8 cellular contexts compared by ENCODE assay signal in the genomic region with DNA sequence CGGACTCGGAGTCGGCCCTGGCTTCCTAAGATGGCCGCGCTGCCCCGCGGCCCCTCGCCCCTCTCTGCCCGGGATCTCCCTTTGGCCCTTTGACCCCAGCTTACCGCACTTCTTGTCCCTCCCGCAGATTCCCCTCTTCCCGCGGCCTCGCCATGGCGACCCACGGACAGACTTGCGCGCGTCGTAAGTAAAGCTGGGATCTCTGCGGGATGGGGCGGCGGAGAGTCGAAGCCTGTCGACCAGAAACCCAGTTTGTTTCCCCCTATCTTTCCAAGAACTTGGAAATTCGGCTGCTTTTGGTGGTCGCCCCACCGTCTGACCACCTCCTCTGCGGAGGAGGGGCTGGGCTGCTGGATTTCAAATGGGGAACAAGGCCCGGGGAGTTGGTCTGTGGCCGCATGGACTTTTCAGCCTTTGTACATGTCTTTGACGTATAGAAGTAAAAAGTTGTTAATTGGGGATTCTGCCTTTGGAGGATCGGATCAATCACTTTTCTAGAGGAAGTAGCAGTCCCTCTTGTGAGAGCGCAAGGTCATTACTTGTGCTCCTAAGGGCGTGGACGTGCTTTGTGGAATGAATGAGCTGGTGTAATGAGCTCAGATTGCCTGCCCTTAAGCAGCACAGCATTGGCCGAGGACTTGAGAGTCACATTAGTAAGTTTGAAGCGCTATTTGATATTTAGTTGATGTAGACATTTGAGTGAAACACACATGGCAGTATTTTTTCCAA. TPM values are rescaled to one million over a fixed set of nuclear protein-coding genes. Genes with fewer than 3 reads are reported as not detected.
DNase-seq lines count a peak whose midpoint lies in the region; ATAC-seq and TF ChIP-seq lines count a peak whose summit lies in the region.

No MANE protein-coding gene starts in this region.

- H3K4me3 ChIP-seq in KMS-11 (IDR thresholded peaks at IDR 0.05; ENCODE audit: insufficient read depth, low read depth, low read length): no peak overlapping the region
- peak overlapping the region; percentile 94 for H3K4me3 ChIP-seq in fibroblast of pulmonary artery (replicated peaks; ENCODE audit: low read depth, low read length)
- H3K4me3 ChIP-seq in osteoblast (ENCODE audit: insufficient read depth, low read length): peak overlapping the region; percentile 99

- no peaks in the 10 kb centered on the region for H3K27me3 ChIP-seq in KMS-11 (ENCODE audit: insufficient read depth, low read depth)
- H3K27me3 ChIP-seq in osteoblast (ENCODE audit: insufficient read depth, low read length): no peaks in the 10 kb centered on the region

- ATAC-seq in GM18858 (IDR thresholded peaks at IDR 0.05; ENCODE audit: unreplicated experiment): no peak

- H3K9ac ChIP-seq in KMS-11: peak overlapping the region; percentile 93

- H3K27ac ChIP-seq in KMS-11 (peak overlapping the region; percentile 96), osteoblast (ENCODE audit: low read depth, low read length) (peak overlapping the region; percentile 100)

- TF ChIP-seq CTCF in KMS-11 (conservative IDR thresholded peaks at IDR 0.05; ENCODE audit: low read depth, low read length) (no peak), fibroblast of pulmonary artery (IDR thresholded peaks at IDR 0.05; ENCODE audit: low read length, missing control alignments) (no peak), osteoblast (IDR thresholded peaks at IDR 0.05; ENCODE audit: extremely low read depth, low read depth, low read length) (no peak)

- H3K9me3 ChIP-seq in osteoblast (ENCODE audit: low read depth, low read length): no peaks in the 10 kb centered on the region

- H3K79me2 ChIP-seq in KMS-11 (ENCODE audit: insufficient read depth, low read depth): peaks cover 54% of the 10 kb centered on the region
- peaks cover 51% of the 10 kb centered on the region for H3K79me2 ChIP-seq in osteoblast (ENCODE audit: insufficient read depth, low read length)

- peak overlapping the region; percentile 86 for H3K4me2 ChIP-seq in KMS-11
- peak overlapping the region; percentile 100 for H3K4me2 ChIP-seq in osteoblast (ENCODE audit: insufficient read depth, low read length)

- peaks cover 15% of the 10 kb centered on the region; the same call in 1 of the 2 replicates for H3K36me3 ChIP-seq in KMS-11 (ENCODE audit: insufficient read depth)
- peaks cover 35% of the 10 kb centered on the region for H3K36me3 ChIP-seq in osteoblast (ENCODE audit: insufficient read depth, low read length)

- H4K20me1 ChIP-seq in KMS-11 (ENCODE audit: insufficient read depth) (no peaks in the 10 kb centered on the region), osteoblast (ENCODE audit: insufficient read depth, low read length) (peaks cover 13% of the 10 kb centered on the region)

- DNase-seq in NCI-H1436 (lab: John Stamatoyannopoulos, UW) (peak; percentile 44), NCI-H1436 treated with DMSO at 0.1 percent for 48 hours (lab: John Stamatoyannopoulos, UW) (no peak), activated T-cell treated with anti-CD3 and anti-CD28 coated beads for 4 hours (peak; percentile 21), fibroblast of pulmonary artery (ENCODE audit: low read depth) (peak; percentile 49), osteoblast (ENCODE audit: insufficient read length, low spot score, missing footprints) (peak; percentile 86), HPDE6-E6E7 (ENCODE audit: extremely low spot score) (no peak)

- peaks cover 35% of the 10 kb centered on the region for H3K4me1 ChIP-seq in KMS-11 (ENCODE audit: low read depth, poor library complexity, severe bottlenecking)
- H3K4me1 ChIP-seq in osteoblast (ENCODE audit: insufficient read depth, low read length): peaks cover 31% of the 10 kb centered on the region

- H2AFZ ChIP-seq in KMS-11 (ENCODE audit: low read depth) (peak overlapping the region; percentile 86), osteoblast (ENCODE audit: low read length) (peak overlapping the region; percentile 84)

RNA-seq across cellular contexts. Expression of a gene that starts 0.6 kb away (rescaled TPM):
- 141 and 145 TPM in 2 replicates for total RNA-seq in osteoblast

RNA-seq across cellular contexts. Expression of a gene that starts 24.6 kb away (rescaled TPM):
- 8.5 and 13.4 TPM in 2 replicates for total RNA-seq in osteoblast

Comparison
In these comparisons a context has a peak if more than half of its experiments do, and no peak if none do; other contexts are left out.
1. DNase-seq: peak in NCI-H1436 (single experiment), activated T-cell treated with anti-CD3 and anti-CD28 coated beads for 4 hours (single experiment), fibroblast of pulmonary artery (single experiment) and osteoblast (single experiment); none in NCI-H1436 treated with DMSO at 0.1 percent for 48 hours (single experiment) and HPDE6-E6E7 (single experiment).